ENCODE assay signal across 1 cellular context in the genomic region with DNA sequence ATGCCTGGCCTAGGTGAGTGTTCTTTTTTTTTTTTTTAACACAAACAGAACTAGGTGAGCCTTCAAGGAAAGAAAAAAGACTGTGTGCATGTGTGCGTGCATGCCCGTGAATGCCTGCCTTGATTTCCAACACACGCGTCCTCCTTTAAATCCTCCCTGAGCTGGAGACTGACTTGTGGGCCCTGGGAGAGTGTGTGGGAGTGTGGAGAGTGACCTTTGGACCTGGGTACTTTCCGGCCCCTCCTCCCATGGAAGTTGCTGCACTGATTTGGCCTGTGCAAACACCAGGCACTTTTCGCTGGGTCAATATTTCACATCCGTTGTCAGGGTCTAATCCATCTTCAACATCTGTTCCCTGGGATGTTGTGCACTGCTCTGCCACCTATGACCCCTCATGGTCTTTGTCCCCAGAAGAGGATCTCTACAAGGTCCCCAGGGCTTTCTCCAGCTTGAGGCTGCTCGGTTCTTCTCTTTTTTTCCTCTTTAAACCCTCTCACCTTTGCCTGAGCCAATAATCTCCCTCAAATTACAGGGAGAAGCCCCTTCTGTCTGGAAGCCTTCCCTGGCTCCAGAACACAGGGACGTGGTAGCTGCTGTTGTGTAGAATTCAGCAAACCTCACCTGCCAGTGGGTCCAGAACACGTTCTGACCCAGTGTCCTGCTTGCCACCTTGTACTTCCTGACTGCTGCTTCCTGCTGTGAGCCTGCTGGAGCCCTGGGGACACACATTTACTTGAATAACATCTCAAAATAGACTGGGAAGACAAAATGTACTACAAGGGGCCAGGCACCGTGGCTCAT.
TF ChIP-seq lines count a peak whose summit lies in the region.

No MANE protein-coding gene starts in this region.

TF ChIP-seq in HepG2, 621 proteins besides CTCF, POLR2A, EP300 and RAD21 (continued from another document and continues in another):
- TF ChIP-seq, protein P1, sequence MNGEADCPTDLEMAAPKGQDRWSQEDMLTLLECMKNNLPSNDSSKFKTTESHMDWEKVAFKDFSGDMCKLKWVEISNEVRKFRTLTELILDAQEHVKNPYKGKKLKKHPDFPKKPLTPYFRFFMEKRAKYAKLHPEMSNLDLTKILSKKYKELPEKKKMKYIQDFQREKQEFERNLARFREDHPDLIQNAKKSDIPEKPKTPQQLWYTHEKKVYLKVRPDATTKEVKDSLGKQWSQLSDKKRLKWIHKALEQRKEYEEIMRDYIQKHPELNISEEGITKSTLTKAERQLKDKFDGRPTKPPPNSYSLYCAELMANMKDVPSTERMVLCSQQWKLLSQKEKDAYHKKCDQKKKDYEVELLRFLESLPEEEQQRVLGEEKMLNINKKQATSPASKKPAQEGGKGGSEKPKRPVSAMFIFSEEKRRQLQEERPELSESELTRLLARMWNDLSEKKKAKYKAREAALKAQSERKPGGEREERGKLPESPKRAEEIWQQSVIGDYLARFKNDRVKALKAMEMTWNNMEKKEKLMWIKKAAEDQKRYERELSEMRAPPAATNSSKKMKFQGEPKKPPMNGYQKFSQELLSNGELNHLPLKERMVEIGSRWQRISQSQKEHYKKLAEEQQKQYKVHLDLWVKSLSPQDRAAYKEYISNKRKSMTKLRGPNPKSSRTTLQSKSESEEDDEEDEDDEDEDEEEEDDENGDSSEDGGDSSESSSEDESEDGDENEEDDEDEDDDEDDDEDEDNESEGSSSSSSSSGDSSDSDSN (CRISPR knock-in tag; IDR thresholded peaks at IDR 0.05) = peak; percentile 80
- TF ChIP-seq ZNF367 (CRISPR knock-in tag; IDR thresholded peaks at IDR 0.05; ENCODE audit: borderline replicate concordance) = no peak
- peak; percentile 95 for TF ChIP-seq ETV6 (CRISPR knock-in tag; conservative IDR thresholded peaks at IDR 0.05)
- TF ChIP-seq MED13 (CRISPR knock-in tag; IDR thresholded peaks at IDR 0.05) = 0 out of 2 replicates have a peak, but pooled peaks have one; percentile 37
- TF ChIP-seq KMT2A (CRISPR knock-in tag; IDR thresholded peaks at IDR 0.05) = peak; percentile 36
- 0 out of 2 replicates have a peak, but pooled peaks have one; percentile 87 for TF ChIP-seq DNMT3B (CRISPR knock-in tag; conservative IDR thresholded peaks at IDR 0.05)
- peak; percentile 77 for TF ChIP-seq ZKSCAN1 (IDR thresholded peaks at IDR 0.05; ENCODE audit: low read length)
- TF ChIP-seq NAIF1 (CRISPR knock-in tag; IDR thresholded peaks at IDR 0.05; ENCODE audit: borderline replicate concordance) = no peak
- TF ChIP-seq, protein P2, sequence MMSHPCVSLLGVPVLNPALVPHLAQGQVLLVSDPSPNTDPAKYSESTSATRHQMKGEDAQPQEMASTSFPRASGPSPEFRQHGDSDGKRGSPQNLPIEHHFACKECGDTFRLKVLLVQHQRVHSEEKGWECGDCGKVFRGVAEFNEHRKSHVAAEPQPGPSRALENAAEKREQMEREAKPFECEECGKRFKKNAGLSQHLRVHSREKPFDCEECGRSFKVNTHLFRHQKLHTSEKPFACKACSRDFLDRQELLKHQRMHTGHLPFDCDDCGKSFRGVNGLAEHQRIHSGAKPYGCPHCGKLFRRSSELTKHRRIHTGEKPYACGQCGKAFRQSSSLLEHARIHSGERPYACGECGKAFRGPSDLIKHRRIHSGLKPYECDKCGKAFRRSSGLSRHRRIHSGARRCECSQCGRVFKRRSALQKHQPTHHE (CRISPR knock-in tag; IDR thresholded peaks at IDR 0.05; ENCODE audit: borderline replicate concordance) = peak; percentile 72; the same call in 1 of the 2 replicates
- TF ChIP-seq SNAPC2 (CRISPR knock-in tag; IDR thresholded peaks at IDR 0.05) = peak; percentile 96
- no peak for TF ChIP-seq BRCA1 (CRISPR knock-in tag; IDR thresholded peaks at IDR 0.05)
- peak; percentile 80 for TF ChIP-seq ZNF678 (CRISPR knock-in tag; IDR thresholded peaks at IDR 0.05)
- no peak for TF ChIP-seq ZNF839 (CRISPR knock-in tag; IDR thresholded peaks at IDR 0.05; ENCODE audit: borderline replicate concordance)
- TF ChIP-seq ZNF207 (IDR thresholded peaks at IDR 0.05; ENCODE audit: borderline replicate concordance) = no peak
- no peak for TF ChIP-seq NFATC3 (CRISPR knock-in tag; IDR thresholded peaks at IDR 0.05)
- TF ChIP-seq, protein P3, sequence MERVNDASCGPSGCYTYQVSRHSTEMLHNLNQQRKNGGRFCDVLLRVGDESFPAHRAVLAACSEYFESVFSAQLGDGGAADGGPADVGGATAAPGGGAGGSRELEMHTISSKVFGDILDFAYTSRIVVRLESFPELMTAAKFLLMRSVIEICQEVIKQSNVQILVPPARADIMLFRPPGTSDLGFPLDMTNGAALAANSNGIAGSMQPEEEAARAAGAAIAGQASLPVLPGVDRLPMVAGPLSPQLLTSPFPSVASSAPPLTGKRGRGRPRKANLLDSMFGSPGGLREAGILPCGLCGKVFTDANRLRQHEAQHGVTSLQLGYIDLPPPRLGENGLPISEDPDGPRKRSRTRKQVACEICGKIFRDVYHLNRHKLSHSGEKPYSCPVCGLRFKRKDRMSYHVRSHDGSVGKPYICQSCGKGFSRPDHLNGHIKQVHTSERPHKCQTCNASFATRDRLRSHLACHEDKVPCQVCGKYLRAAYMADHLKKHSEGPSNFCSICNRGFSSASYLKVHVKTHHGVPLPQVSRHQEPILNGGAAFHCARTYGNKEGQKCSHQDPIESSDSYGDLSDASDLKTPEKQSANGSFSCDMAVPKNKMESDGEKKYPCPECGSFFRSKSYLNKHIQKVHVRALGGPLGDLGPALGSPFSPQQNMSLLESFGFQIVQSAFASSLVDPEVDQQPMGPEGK (CRISPR knock-in tag; IDR thresholded peaks at IDR 0.05) = peak; percentile 93
- TF ChIP-seq, protein P4, sequence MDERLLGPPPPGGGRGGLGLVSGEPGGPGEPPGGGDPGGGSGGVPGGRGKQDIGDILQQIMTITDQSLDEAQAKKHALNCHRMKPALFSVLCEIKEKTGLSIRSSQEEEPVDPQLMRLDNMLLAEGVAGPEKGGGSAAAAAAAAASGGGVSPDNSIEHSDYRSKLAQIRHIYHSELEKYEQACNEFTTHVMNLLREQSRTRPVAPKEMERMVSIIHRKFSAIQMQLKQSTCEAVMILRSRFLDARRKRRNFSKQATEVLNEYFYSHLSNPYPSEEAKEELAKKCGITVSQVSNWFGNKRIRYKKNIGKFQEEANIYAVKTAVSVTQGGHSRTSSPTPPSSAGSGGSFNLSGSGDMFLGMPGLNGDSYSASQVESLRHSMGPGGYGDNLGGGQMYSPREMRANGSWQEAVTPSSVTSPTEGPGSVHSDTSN (CRISPR knock-in tag; IDR thresholded peaks at IDR 0.05) = peak; percentile 67
- TF ChIP-seq, protein P5, sequence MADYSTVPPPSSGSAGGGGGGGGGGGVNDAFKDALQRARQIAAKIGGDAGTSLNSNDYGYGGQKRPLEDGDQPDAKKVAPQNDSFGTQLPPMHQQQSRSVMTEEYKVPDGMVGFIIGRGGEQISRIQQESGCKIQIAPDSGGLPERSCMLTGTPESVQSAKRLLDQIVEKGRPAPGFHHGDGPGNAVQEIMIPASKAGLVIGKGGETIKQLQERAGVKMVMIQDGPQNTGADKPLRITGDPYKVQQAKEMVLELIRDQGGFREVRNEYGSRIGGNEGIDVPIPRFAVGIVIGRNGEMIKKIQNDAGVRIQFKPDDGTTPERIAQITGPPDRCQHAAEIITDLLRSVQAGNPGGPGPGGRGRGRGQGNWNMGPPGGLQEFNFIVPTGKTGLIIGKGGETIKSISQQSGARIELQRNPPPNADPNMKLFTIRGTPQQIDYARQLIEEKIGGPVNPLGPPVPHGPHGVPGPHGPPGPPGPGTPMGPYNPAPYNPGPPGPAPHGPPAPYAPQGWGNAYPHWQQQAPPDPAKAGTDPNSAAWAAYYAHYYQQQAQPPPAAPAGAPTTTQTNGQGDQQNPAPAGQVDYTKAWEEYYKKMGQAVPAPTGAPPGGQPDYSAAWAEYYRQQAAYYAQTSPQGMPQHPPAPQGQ (CRISPR knock-in tag; IDR thresholded peaks at IDR 0.05; ENCODE audit: borderline replicate concordance) = no peak
- TF ChIP-seq ZNF607 (CRISPR knock-in tag; IDR thresholded peaks at IDR 0.05; ENCODE audit: borderline replicate concordance) = peak; percentile 87
- TF ChIP-seq JUND (CRISPR knock-in tag; IDR thresholded peaks at IDR 0.05) = 0 out of 2 replicates have a peak, but pooled peaks have one; percentile 39
- TF ChIP-seq XBP1 (CRISPR knock-in tag; IDR thresholded peaks at IDR 0.05) = no peak
- no peak; the same call in 1 of the 2 replicates for TF ChIP-seq ZNF232 (CRISPR knock-in tag; IDR thresholded peaks at IDR 0.05; ENCODE audit: borderline replicate concordance)
- peak; percentile 97 for TF ChIP-seq MTA1 (CRISPR knock-in tag; IDR thresholded peaks at IDR 0.05; ENCODE audit: borderline replicate concordance)
- TF ChIP-seq, protein P6, sequence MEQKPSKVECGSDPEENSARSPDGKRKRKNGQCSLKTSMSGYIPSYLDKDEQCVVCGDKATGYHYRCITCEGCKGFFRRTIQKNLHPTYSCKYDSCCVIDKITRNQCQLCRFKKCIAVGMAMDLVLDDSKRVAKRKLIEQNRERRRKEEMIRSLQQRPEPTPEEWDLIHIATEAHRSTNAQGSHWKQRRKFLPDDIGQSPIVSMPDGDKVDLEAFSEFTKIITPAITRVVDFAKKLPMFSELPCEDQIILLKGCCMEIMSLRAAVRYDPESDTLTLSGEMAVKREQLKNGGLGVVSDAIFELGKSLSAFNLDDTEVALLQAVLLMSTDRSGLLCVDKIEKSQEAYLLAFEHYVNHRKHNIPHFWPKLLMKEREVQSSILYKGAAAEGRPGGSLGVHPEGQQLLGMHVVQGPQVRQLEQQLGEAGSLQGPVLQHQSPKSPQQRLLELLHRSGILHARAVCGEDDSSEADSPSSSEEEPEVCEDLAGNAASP (CRISPR knock-in tag; IDR thresholded peaks at IDR 0.05; ENCODE audit: borderline replicate concordance) = peak; percentile 94; the same call in 1 of the 2 replicates
- no peak for TF ChIP-seq TP53 (CRISPR knock-in tag; conservative IDR thresholded peaks at IDR 0.05)
- no peak for TF ChIP-seq ZNF180 (CRISPR knock-in tag; IDR thresholded peaks at IDR 0.05; ENCODE audit: borderline replicate concordance, low read depth)
- TF ChIP-seq ZNF234 (CRISPR knock-in tag; conservative IDR thresholded peaks at IDR 0.05) = no peak
- TF ChIP-seq, protein P7, sequence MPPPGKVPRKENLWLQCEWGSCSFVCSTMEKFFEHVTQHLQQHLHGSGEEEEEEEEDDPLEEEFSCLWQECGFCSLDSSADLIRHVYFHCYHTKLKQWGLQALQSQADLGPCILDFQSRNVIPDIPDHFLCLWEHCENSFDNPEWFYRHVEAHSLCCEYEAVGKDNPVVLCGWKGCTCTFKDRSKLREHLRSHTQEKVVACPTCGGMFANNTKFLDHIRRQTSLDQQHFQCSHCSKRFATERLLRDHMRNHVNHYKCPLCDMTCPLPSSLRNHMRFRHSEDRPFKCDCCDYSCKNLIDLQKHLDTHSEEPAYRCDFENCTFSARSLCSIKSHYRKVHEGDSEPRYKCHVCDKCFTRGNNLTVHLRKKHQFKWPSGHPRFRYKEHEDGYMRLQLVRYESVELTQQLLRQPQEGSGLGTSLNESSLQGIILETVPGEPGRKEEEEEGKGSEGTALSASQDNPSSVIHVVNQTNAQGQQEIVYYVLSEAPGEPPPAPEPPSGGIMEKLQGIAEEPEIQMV (CRISPR knock-in tag; IDR thresholded peaks at IDR 0.05; ENCODE audit: low read depth) = no peak
- no peak for TF ChIP-seq ZNF781 (CRISPR knock-in tag; IDR thresholded peaks at IDR 0.05; ENCODE audit: borderline replicate concordance, not compliant biosample characterization)
- TF ChIP-seq NFRKB (IDR thresholded peaks at IDR 0.05) = no peak
- TF ChIP-seq CEBPB (IDR thresholded peaks at IDR 0.05; ENCODE audit: borderline replicate concordance, low read depth, low read length) = peak; percentile 78; the same call in 1 of the 2 replicates
- TF ChIP-seq, protein P8, sequence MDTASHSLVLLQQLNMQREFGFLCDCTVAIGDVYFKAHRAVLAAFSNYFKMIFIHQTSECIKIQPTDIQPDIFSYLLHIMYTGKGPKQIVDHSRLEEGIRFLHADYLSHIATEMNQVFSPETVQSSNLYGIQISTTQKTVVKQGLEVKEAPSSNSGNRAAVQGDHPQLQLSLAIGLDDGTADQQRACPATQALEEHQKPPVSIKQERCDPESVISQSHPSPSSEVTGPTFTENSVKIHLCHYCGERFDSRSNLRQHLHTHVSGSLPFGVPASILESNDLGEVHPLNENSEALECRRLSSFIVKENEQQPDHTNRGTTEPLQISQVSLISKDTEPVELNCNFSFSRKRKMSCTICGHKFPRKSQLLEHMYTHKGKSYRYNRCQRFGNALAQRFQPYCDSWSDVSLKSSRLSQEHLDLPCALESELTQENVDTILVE (CRISPR knock-in tag; IDR thresholded peaks at IDR 0.05) = peak; percentile 94
- TF ChIP-seq NFE2L2 (IDR thresholded peaks at IDR 0.05; ENCODE audit: low read length) = no peak
- TF ChIP-seq FOSL2 (CRISPR knock-in tag; IDR thresholded peaks at IDR 0.05) = peak; percentile 87
- TF ChIP-seq, protein P9, sequence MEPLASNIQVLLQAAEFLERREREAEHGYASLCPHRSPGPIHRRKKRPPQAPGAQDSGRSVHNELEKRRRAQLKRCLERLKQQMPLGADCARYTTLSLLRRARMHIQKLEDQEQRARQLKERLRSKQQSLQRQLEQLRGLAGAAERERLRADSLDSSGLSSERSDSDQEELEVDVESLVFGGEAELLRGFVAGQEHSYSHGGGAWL (CRISPR knock-in tag; IDR thresholded peaks at IDR 0.05) = no peak
- peak; percentile 92 for TF ChIP-seq KDM3A (CRISPR knock-in tag; IDR thresholded peaks at IDR 0.05; ENCODE audit: low read depth)
- TF ChIP-seq, protein P10, sequence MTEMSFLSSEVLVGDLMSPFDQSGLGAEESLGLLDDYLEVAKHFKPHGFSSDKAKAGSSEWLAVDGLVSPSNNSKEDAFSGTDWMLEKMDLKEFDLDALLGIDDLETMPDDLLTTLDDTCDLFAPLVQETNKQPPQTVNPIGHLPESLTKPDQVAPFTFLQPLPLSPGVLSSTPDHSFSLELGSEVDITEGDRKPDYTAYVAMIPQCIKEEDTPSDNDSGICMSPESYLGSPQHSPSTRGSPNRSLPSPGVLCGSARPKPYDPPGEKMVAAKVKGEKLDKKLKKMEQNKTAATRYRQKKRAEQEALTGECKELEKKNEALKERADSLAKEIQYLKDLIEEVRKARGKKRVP (CRISPR knock-in tag; IDR thresholded peaks at IDR 0.05) = peak in 1 of 2 experiments; percentile 78; a peak in 1 of 4 replicates
- TF ChIP-seq KLF11 (CRISPR knock-in tag; IDR thresholded peaks at IDR 0.05) = no peak
- peak; percentile 20; the same call in 1 of the 2 replicates for TF ChIP-seq ZNF337 (CRISPR knock-in tag; IDR thresholded peaks at IDR 0.05; ENCODE audit: borderline replicate concordance, low read depth)
- TF ChIP-seq ELF4 (CRISPR knock-in tag; IDR thresholded peaks at IDR 0.05; ENCODE audit: borderline replicate concordance) = peak; percentile 84; the same call in 1 of the 2 replicates
- peak; percentile 100 for TF ChIP-seq KDM1A (CRISPR knock-in tag; IDR thresholded peaks at IDR 0.05)
- TF ChIP-seq, protein P11, sequence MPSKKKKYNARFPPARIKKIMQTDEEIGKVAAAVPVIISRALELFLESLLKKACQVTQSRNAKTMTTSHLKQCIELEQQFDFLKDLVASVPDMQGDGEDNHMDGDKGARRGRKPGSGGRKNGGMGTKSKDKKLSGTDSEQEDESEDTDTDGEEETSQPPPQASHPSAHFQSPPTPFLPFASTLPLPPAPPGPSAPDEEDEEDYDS (CRISPR knock-in tag; IDR thresholded peaks at IDR 0.05) = peak; percentile 81
- TF ChIP-seq, protein P12, sequence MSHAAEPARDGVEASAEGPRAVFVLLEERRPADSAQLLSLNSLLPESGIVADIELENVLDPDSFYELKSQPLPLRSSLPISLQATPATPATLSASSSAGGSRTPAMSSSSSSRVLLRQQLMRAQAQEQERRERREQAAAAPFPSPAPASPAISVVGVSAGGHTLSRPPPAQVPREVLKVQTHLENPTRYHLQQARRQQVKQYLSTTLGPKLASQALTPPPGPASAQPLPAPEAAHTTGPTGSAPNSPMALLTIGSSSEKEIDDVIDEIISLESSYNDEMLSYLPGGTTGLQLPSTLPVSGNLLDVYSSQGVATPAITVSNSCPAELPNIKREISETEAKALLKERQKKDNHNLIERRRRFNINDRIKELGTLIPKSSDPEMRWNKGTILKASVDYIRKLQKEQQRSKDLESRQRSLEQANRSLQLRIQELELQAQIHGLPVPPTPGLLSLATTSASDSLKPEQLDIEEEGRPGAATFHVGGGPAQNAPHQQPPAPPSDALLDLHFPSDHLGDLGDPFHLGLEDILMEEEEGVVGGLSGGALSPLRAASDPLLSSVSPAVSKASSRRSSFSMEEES (CRISPR knock-in tag; IDR thresholded peaks at IDR 0.05) = peak; percentile 79
